Comparison of ENCODE assay signal across 8 cellular contexts in genomic region chr1:27934818-27935549, GRCh38. TPM values are rescaled to one million over a fixed set of nuclear protein-coding genes. Genes with fewer than 3 reads are reported as not detected.
DNase-seq lines count a peak whose midpoint lies in the region; ATAC-seq lines count a peak whose summit lies in the region.

Gene SMPDL3B, plus strand, starts transcription at chr1:27935000. Its CDS starts 184 bp downstream, at chr1:27935184.

- peak within 1 kb of the TSS; percentile 38 for H3K4me3 Mint-ChIP-seq in activated CD8-positive, alpha-beta memory T cell treated with anti-CD3 and anti-CD28 coated beads, Interleukin-2, amount 10 ng/mL, durations not matched to agents 7 days and 5 days

- H3K9ac ChIP-seq in mucosa of stomach (ENCODE audit: low read length) = peak within 1 kb of the TSS; percentile 75

- ATAC-seq in activated CD8-positive, alpha-beta memory T cell treated with anti-CD3 and anti-CD28 coated beads, Interleukin-2, amount 10 ng/mL, durations not matched to agents 7 days and 5 days = peak; percentile 55
- ATAC-seq in HG02588 (IDR thresholded peaks at IDR 0.05; ENCODE audit: unreplicated experiment) (no peak), GM19463 (IDR thresholded peaks at IDR 0.05; ENCODE audit: unreplicated experiment) (no peak)

- H3K27ac Mint-ChIP-seq in activated CD8-positive, alpha-beta memory T cell treated with anti-CD3 and anti-CD28 coated beads, Interleukin-2, amount 10 ng/mL, durations not matched to agents 7 days and 5 days = no peak within 1 kb of the TSS

- H3K9me3 Mint-ChIP-seq in activated CD8-positive, alpha-beta memory T cell treated with anti-CD3 and anti-CD28 coated beads, Interleukin-2, amount 10 ng/mL, durations not matched to agents 7 days and 5 days (ENCODE audit: low read depth) = no peaks in the 10 kb centered on the region

- no peaks in the 10 kb centered on the region for H3K36me3 ChIP-seq in mucosa of stomach (ENCODE audit: control insufficient read depth, insufficient read depth, low read length)

- peak within 1 kb of the TSS; percentile 47 for H3K4me3 ChIP-seq in mucosa of stomach (ENCODE audit: low read length)

- H3K4me1 ChIP-seq in mucosa of stomach (ENCODE audit: control insufficient read depth, insufficient read depth, low read length) = peaks cover 26% of the 10 kb centered on the region

- no peaks in the 10 kb centered on the region for H3K36me3 Mint-ChIP-seq in activated CD8-positive, alpha-beta memory T cell treated with anti-CD3 and anti-CD28 coated beads, Interleukin-2, amount 10 ng/mL, durations not matched to agents 7 days and 5 days

- in situ Hi-C loops in T47D (cut with HindIII; ENCODE audit: low pct_unique_long_range_greater_than_20kb, low sequenced_read_pairs) = no loop called here

- peaks cover 14% of the 10 kb centered on the region for H3K27me3 Mint-ChIP-seq in activated CD8-positive, alpha-beta memory T cell treated with anti-CD3 and anti-CD28 coated beads, Interleukin-2, amount 10 ng/mL, durations not matched to agents 7 days and 5 days

- DNase-seq in activated CD8-positive, alpha-beta memory T cell treated with anti-CD3 and anti-CD28 coated beads, Interleukin-2, amount 10 ng/mL, durations not matched to agents 7 days and 5 days = no peak
- no peak for DNase-seq in activated CD8-positive, alpha-beta memory T cell treated with anti-CD3 and anti-CD28 coated beads, Interleukin-2, amount 50 U/mL, for 48 hours
- DNase-seq in NCI-H510A (lab: John Stamatoyannopoulos, UW) (peak; percentile 87), T47D (ENCODE audit: low read depth in 1 of 2, low spot score in 1 of 2) (peak; percentile 58 to 86), NCI-H2029 treated with DMSO at 0.1 percent for 48 hours (lab: John Stamatoyannopoulos, UW) (no peak)

- H3K4me1 Mint-ChIP-seq in activated CD8-positive, alpha-beta memory T cell treated with anti-CD3 and anti-CD28 coated beads, Interleukin-2, amount 10 ng/mL, durations not matched to agents 7 days and 5 days = peaks cover 40% of the 10 kb centered on the region

- CTCF ChIA-PET in activated CD8-positive, alpha-beta memory T cell treated with anti-CD3 and anti-CD28 coated beads, Interleukin-2, amount 10 ng/mL, durations not matched to agents 7 days and 5 days (lab: Charles Lee) = interaction anchor here (1.3 kb wide), 1 partner anchor 78 kb away, joined by 4 read pairs; no protein-coding TSS in a partner anchor

- peaks cover 6% of the 10 kb centered on the region for H3K27me3 ChIP-seq in mucosa of stomach (ENCODE audit: control insufficient read depth, insufficient read depth, low read length)

- H3K9me3 ChIP-seq in mucosa of stomach (ENCODE audit: control insufficient read depth, low read length) = no peaks in the 10 kb centered on the region

RNA-seq across cellular contexts. Expression of gene SMPDL3B, which starts in this region (rescaled TPM):
- total RNA-seq in activated CD8-positive, alpha-beta memory T cell treated with anti-CD3 and anti-CD28 coated beads, Interleukin-2, amount 10 ng/mL, durations not matched to agents 7 days and 5 days = 1 to 10 TPM in 1 of 2 experiments, under 1 TPM in 1; 0.40 to 1.4 TPM

Comparison
In these comparisons a context has a peak if more than half of its experiments do, and no peak if none do; other contexts are left out.
1. DNase-seq: peak in NCI-H510A (single experiment) and T47D (2 of 2); none in activated CD8-positive, alpha-beta memory T cell treated with anti-CD3 and anti-CD28 coated beads, Interleukin-2, amount 10 ng/mL, durations not matched to agents 7 days and 5 days (single experiment), activated CD8-positive, alpha-beta memory T cell treated with anti-CD3 and anti-CD28 coated beads, Interleukin-2, amount 50 U/mL, for 48 hours (single experiment) and NCI-H2029 treated with DMSO at 0.1 percent for 48 hours (single experiment).